ENCODE assay signal across 1 cellular context in genomic region chr17:59618894-59619312, GRCh38.
TF ChIP-seq lines count a peak whose summit lies in the region.

No MANE protein-coding gene starts in this region.

TF ChIP-seq in K562, 482 proteins besides CTCF, POLR2A, EP300 and RAD21 (continued from another document and continues in another):
- TF ChIP-seq, protein P1, sequence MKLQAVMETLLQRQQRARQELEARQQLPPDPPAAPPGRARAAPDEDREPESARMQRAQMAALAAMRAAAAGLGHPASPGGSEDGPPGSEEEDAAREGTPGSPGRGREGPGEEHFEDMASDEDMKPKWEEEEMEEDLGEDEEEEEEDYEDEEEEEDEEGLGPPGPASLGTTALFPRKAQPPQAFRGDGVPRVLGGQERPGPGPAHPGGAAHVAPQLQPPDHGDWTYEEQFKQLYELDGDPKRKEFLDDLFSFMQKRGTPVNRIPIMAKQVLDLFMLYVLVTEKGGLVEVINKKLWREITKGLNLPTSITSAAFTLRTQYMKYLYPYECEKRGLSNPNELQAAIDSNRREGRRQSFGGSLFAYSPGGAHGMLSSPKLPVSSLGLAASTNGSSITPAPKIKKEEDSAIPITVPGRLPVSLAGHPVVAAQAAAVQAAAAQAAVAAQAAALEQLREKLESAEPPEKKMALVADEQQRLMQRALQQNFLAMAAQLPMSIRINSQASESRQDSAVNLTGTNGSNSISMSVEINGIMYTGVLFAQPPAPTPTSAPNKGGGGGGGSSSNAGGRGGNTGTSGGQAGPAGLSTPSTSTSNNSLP (IDR thresholded peaks at IDR 0.05; ENCODE audit: borderline replicate concordance, low read depth, low read length) = 0 out of 2 replicates have a peak, but pooled peaks have one; percentile 46
- TF ChIP-seq HMBOX1 (IDR thresholded peaks at IDR 0.05) (0 out of 2 replicates have a peak, but pooled peaks have one; percentile 13), KLF16 (IDR thresholded peaks at IDR 0.05) (peak; percentile 79), GATAD2B (IDR thresholded peaks at IDR 0.05; ENCODE audit: borderline replicate concordance) (peak; percentile 56; the same call in 1 of the 2 replicates), ZC3H4 (CRISPR knock-in tag; IDR thresholded peaks at IDR 0.05; ENCODE audit: borderline replicate concordance) (no peak), YY1 (IDR thresholded peaks at IDR 0.05; ENCODE audit: borderline replicate concordance in 1 of 3, control insufficient read depth in 1 of 3, extremely low read depth in 1 of 3, insufficient read depth in 3 of 3, insufficient read length in 1 of 3, insufficient replicate concordance in 2 of 3, low read depth in 1 of 3, low read length in 2 of 3) (peak in 2 of 3 experiments; percentile 30 to 72), KDM2B (CRISPR knock-in tag; IDR thresholded peaks at IDR 0.05) (0 out of 2 replicates have a peak, but pooled peaks have one; percentile 32), FOXA3 (CRISPR knock-in tag; conservative IDR thresholded peaks at IDR 0.05 in 1 of 2, IDR thresholded peaks at IDR 0.05 in 1 of 2) (no peak), KDM5B (IDR thresholded peaks at IDR 0.05; ENCODE audit: insufficient replicate concordance, low read depth, low read length) (peak; percentile 63), GTF2F1 (IDR thresholded peaks at IDR 0.05; ENCODE audit: low read depth, low read length) (peak; percentile 54; the same call in 1 of the 2 replicates), ZKSCAN1 (IDR thresholded peaks at IDR 0.05; ENCODE audit: low read depth, low read length) (no peak), MAFF (IDR thresholded peaks at IDR 0.05; ENCODE audit: low read length) (peak; percentile 1; the same call in 1 of the 2 replicates), TEAD4 (IDR thresholded peaks at IDR 0.05; ENCODE audit: low read length) (0 out of 2 replicates have a peak, but pooled peaks have one; percentile 33), TEAD4 (CRISPR knock-in tag; IDR thresholded peaks at IDR 0.05; ENCODE audit: borderline replicate concordance) (no peak), SUPT5H (IDR thresholded peaks at IDR 0.05) (0 out of 2 replicates have a peak, but pooled peaks have one; percentile 81), NBN (IDR thresholded peaks at IDR 0.05; ENCODE audit: low read depth) (no peak), WHSC1 (IDR thresholded peaks at IDR 0.05; ENCODE audit: low read length) (no peak), MNT (conservative IDR thresholded peaks at IDR 0.05) (no peak), ZNF583 (CRISPR knock-in tag; IDR thresholded peaks at IDR 0.05) (no peak), NR1H2 (CRISPR knock-in tag; IDR thresholded peaks at IDR 0.05) (0 out of 2 replicates have a peak, but pooled peaks have one; percentile 19), POLR2AphosphoS2 (IDR thresholded peaks at IDR 0.05; ENCODE audit: low read length) (0 out of 2 replicates have a peak, but pooled peaks have one; percentile 38), POLR2B (IDR thresholded peaks at IDR 0.05; ENCODE audit: low read depth, partially characterized antibody) (peak; percentile 90), TGIF2 (CRISPR knock-in tag; IDR thresholded peaks at IDR 0.05) (peak; percentile 23; the same call in 1 of the 2 replicates), TAF1 (IDR thresholded peaks at IDR 0.05; ENCODE audit: control insufficient read depth, extremely low read depth, insufficient read depth, low read length, severe bottlenecking) (peak; percentile 96), TAF15 (IDR thresholded peaks at IDR 0.05; ENCODE audit: low read depth, low read length) (no peak), STAT5B (CRISPR knock-in tag; IDR thresholded peaks at IDR 0.05) (no peak), MLLT1 (IDR thresholded peaks at IDR 0.05) (peak in 1 of 2 experiments; percentile 64; a peak in 3 of 4 replicates), ZNF324 (CRISPR knock-in tag; IDR thresholded peaks at IDR 0.05) (0 out of 2 replicates have a peak, but pooled peaks have one; percentile 8), PML (IDR thresholded peaks at IDR 0.05; ENCODE audit: low read length) (peak; percentile 76), ZBED1 (IDR thresholded peaks at IDR 0.05) (no peak), PREB (CRISPR knock-in tag; IDR thresholded peaks at IDR 0.05) (0 out of 2 replicates have a peak, but pooled peaks have one; percentile 75), HMGN3 (IDR thresholded peaks at IDR 0.05; ENCODE audit: borderline replicate concordance, extremely low read depth, insufficient read length, low read depth, low read length) (no peak), FOXJ2 (tag; IDR thresholded peaks at IDR 0.05) (peak; percentile 51; the same call in 1 of the 2 replicates), E2F6 (IDR thresholded peaks at IDR 0.05; ENCODE audit: borderline replicate concordance in 1 of 2, extremely low read depth in 1 of 2, insufficient read depth in 1 of 2, insufficient read length in 1 of 2, low read depth in 1 of 2, low read length in 1 of 2, poor library complexity in 1 of 2, severe bottlenecking in 1 of 2) (no peak), JUND (IDR thresholded peaks at IDR 0.05; ENCODE audit: borderline replicate concordance, low read depth, low read length) (peak; percentile 44; the same call in 1 of the 2 replicates), JUND (tag; IDR thresholded peaks at IDR 0.05; ENCODE audit: borderline replicate concordance, low read depth, low read length) (no peak; the same call in 2 of the 3 replicates), TEAD1 (CRISPR knock-in tag; IDR thresholded peaks at IDR 0.05) (0 out of 4 replicates have a peak, but pooled peaks of 1 of the 2 experiments have one; percentile 10)
- TF ChIP-seq, protein P2, sequence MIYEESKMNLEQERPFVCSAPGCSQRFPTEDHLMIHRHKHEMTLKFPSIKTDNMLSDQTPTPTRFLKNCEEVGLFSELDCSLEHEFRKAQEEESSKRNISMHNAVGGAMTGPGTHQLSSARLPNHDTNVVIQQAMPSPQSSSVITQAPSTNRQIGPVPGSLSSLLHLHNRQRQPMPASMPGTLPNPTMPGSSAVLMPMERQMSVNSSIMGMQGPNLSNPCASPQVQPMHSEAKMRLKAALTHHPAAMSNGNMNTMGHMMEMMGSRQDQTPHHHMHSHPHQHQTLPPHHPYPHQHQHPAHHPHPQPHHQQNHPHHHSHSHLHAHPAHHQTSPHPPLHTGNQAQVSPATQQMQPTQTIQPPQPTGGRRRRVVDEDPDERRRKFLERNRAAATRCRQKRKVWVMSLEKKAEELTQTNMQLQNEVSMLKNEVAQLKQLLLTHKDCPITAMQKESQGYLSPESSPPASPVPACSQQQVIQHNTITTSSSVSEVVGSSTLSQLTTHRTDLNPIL (CRISPR knock-in tag; IDR thresholded peaks at IDR 0.05) = no peak
- TF ChIP-seq, protein P3, sequence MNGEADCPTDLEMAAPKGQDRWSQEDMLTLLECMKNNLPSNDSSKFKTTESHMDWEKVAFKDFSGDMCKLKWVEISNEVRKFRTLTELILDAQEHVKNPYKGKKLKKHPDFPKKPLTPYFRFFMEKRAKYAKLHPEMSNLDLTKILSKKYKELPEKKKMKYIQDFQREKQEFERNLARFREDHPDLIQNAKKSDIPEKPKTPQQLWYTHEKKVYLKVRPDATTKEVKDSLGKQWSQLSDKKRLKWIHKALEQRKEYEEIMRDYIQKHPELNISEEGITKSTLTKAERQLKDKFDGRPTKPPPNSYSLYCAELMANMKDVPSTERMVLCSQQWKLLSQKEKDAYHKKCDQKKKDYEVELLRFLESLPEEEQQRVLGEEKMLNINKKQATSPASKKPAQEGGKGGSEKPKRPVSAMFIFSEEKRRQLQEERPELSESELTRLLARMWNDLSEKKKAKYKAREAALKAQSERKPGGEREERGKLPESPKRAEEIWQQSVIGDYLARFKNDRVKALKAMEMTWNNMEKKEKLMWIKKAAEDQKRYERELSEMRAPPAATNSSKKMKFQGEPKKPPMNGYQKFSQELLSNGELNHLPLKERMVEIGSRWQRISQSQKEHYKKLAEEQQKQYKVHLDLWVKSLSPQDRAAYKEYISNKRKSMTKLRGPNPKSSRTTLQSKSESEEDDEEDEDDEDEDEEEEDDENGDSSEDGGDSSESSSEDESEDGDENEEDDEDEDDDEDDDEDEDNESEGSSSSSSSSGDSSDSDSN (IDR thresholded peaks at IDR 0.05; ENCODE audit: borderline replicate concordance in 1 of 2, low read depth in 2 of 2, low read length in 2 of 2) = peak; percentile 78 to 97; a peak in 2 of 4 replicates
- TF ChIP-seq, protein P4, sequence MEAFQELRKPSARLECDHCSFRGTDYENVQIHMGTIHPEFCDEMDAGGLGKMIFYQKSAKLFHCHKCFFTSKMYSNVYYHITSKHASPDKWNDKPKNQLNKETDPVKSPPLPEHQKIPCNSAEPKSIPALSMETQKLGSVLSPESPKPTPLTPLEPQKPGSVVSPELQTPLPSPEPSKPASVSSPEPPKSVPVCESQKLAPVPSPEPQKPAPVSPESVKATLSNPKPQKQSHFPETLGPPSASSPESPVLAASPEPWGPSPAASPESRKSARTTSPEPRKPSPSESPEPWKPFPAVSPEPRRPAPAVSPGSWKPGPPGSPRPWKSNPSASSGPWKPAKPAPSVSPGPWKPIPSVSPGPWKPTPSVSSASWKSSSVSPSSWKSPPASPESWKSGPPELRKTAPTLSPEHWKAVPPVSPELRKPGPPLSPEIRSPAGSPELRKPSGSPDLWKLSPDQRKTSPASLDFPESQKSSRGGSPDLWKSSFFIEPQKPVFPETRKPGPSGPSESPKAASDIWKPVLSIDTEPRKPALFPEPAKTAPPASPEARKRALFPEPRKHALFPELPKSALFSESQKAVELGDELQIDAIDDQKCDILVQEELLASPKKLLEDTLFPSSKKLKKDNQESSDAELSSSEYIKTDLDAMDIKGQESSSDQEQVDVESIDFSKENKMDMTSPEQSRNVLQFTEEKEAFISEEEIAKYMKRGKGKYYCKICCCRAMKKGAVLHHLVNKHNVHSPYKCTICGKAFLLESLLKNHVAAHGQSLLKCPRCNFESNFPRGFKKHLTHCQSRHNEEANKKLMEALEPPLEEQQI (IDR thresholded peaks at IDR 0.05) = peak; percentile 15; the same call in 1 of the 2 replicates
